ENCODE assay signal across 9 cellular contexts in genomic region chr17:74466111-74466784, GRCh38. TPM values are rescaled to one million over a fixed set of nuclear protein-coding genes. Genes with fewer than 3 reads are reported as not detected.
DNase-seq lines count a peak whose midpoint lies in the region; ATAC-seq and TF ChIP-seq lines count a peak whose summit lies in the region.
"Had no signal": no experiment of that assay in that cellular context is flagged by ENCODE, and none has a peak within 500 bp of the region (broad histone marks: within the 10 kb centered on the region; RNA-seq: fewer than 3 reads in every experiment).

Gene CD300A (plus strand): TSS chr17:74466634. CDS start chr17:74466704, 70 bp downstream.

- no peak for TF ChIP-seq CTCF in lung (IDR thresholded peaks at IDR 0.05; ENCODE audit: control extremely low read depth, extremely low read depth)

- TF ChIP-seq POLR2A in erythroblast (IDR thresholded peaks at IDR 0.05; ENCODE audit: low read length): no peak

- H3K27ac Mint-ChIP-seq in activated naive CD4-positive, alpha-beta T cell treated with anti-CD3 and anti-CD28 coated beads for 36 hours: peak within 1 kb of the TSS; percentile 73
- H3K27ac Mint-ChIP-seq in activated T-helper 17 cell treated with anti-CD3 and anti-CD28 coated beads, Interleukin-2, amount 50 U/mL, for 72 hours: no peak within 1 kb of the TSS

- no peak within 1 kb of the TSS for H3K4me3 ChIP-seq in lung

- H3K4me3 Mint-ChIP-seq in activated naive CD4-positive, alpha-beta T cell treated with anti-CD3 and anti-CD28 coated beads for 36 hours: no peak within 1 kb of the TSS
- no peak within 1 kb of the TSS for H3K4me3 Mint-ChIP-seq in activated T-helper 17 cell treated with anti-CD3 and anti-CD28 coated beads, Interleukin-2, amount 50 U/mL, for 72 hours

- no peaks in the 10 kb centered on the region for H3K9me3 Mint-ChIP-seq in activated naive CD4-positive, alpha-beta T cell treated with anti-CD3 and anti-CD28 coated beads for 36 hours
- H3K9me3 Mint-ChIP-seq in activated T-helper 17 cell treated with anti-CD3 and anti-CD28 coated beads, Interleukin-2, amount 50 U/mL, for 72 hours: no peaks in the 10 kb centered on the region

- intact Hi-C loops in activated naive CD4-positive, alpha-beta T cell treated with anti-CD3 and anti-CD28 coated beads for 36 hours (cut with micrococcal nuclease): loop anchor here (2.0 kb wide), 1 partner anchor 49 kb away; no protein-coding TSS in a partner anchor

- peaks cover 0 to 2% of the 10 kb centered on the region in 2 donors for H3K9me3 ChIP-seq in lung (ENCODE audit: control insufficient read depth in 2 of 2, insufficient read depth in 1 of 2, low read length in 1 of 2)

- 12 to 16% methylated on average over 22 of the region's 22 CpGs for WGBS in lung, 2 donors

- no peaks in the 10 kb centered on the region for H3K27me3 ChIP-seq in lung (ENCODE audit: control insufficient read depth, insufficient read depth)

- DNase-seq in activated naive CD4-positive, alpha-beta T cell treated with anti-CD3 and anti-CD28 coated beads for 36 hours: peak; percentile 32
- DNase-seq in activated naive CD4-positive, alpha-beta T cell treated with anti-CD3 and anti-CD28 coated beads, Interleukin-2, amount 50 U/mL, for 16 hours: no peak
- DNase-seq in lung (ENCODE audit: low spot score) (peak; percentile 63), ureter (ENCODE audit: low spot score) (peak; percentile 65), NCI-H1930 (lab: John Stamatoyannopoulos, UW) (no peak), erythroblast (lab: John Stamatoyannopoulos, UW) (no peak), NCI-H774 (lab: John Stamatoyannopoulos, UW) (no peak)

- CTCF ChIA-PET in activated naive CD4-positive, alpha-beta T cell treated with anti-CD3 and anti-CD28 coated beads for 36 hours (lab: Charles Lee): interaction anchor here (0.6 to 1.1 kb wide), 3 partner anchors 10 to 260 kb away, joined by 3 to 7 read pairs (median 5); no protein-coding TSS in a partner anchor

- H3K36me3 Mint-ChIP-seq in activated naive CD4-positive, alpha-beta T cell treated with anti-CD3 and anti-CD28 coated beads for 36 hours (ENCODE audit: low read depth): no peaks in the 10 kb centered on the region
- H3K36me3 Mint-ChIP-seq in activated T-helper 17 cell treated with anti-CD3 and anti-CD28 coated beads, Interleukin-2, amount 50 U/mL, for 72 hours (ENCODE audit: low read depth): peaks cover 11% of the 10 kb centered on the region

- H3K27me3 Mint-ChIP-seq in activated naive CD4-positive, alpha-beta T cell treated with anti-CD3 and anti-CD28 coated beads for 36 hours (ENCODE audit: low read depth): no peaks in the 10 kb centered on the region
- no peaks in the 10 kb centered on the region for H3K27me3 Mint-ChIP-seq in activated T-helper 17 cell treated with anti-CD3 and anti-CD28 coated beads, Interleukin-2, amount 50 U/mL, for 72 hours

- peak within 1 kb of the TSS in 1 of 2 donors; percentile 57 for H3K27ac ChIP-seq in lung (ENCODE audit: low read depth in 1 of 2, low read length in 1 of 2)

- peaks cover 0 to 4% of the 10 kb centered on the region in 2 donors for H3K4me1 ChIP-seq in lung (ENCODE audit: control insufficient read depth in 2 of 2, insufficient read depth in 2 of 2, low read length in 2 of 2)

- peak; percentile 10 for ATAC-seq in activated T-helper 17 cell treated with anti-CD3 and anti-CD28 coated beads, Interleukin-2, amount 50 U/mL, for 72 hours (replicated peaks)
- ATAC-seq in lung (ENCODE audit: insufficient read depth, low FRiP score): peak; percentile 9

- H3K4me1 Mint-ChIP-seq in activated naive CD4-positive, alpha-beta T cell treated with anti-CD3 and anti-CD28 coated beads for 36 hours (ENCODE audit: low read depth): peaks cover 25% of the 10 kb centered on the region
- peaks cover 25% of the 10 kb centered on the region for H3K4me1 Mint-ChIP-seq in activated T-helper 17 cell treated with anti-CD3 and anti-CD28 coated beads, Interleukin-2, amount 50 U/mL, for 72 hours

- H3K36me3 ChIP-seq in lung (ENCODE audit: control insufficient read depth in 2 of 2, insufficient read depth in 2 of 2, low read length in 2 of 2): no peaks in the 10 kb centered on the region

RNA-seq across cellular contexts. Expression of gene CD300A, which starts in this region (rescaled TPM):
- 1 to 10 TPM; 1.3 to 1.8 TPM for total RNA-seq in activated naive CD4-positive, alpha-beta T cell treated with anti-CD3 and anti-CD28 coated beads for 36 hours
- 10 to 100 TPM in 1 of 2 donors, 1 to 10 TPM in 1; 3.0 to 29.1 TPM for total RNA-seq in activated T-helper 17 cell treated with anti-CD3 and anti-CD28 coated beads, Interleukin-2, amount 50 U/mL, for 72 hours
- 10 to 100 TPM; 12.9 to 21.0 TPM for total RNA-seq in lung
- polyA plus RNA-seq in lung: 10 to 100 TPM in 1 of 2 donors, 1 to 10 TPM in 1; 8.0 to 66.3 TPM
- 4.3 TPM for total RNA-seq in ureter
- total RNA-seq: fibroblast of villous mesenchyme had no signal

Comparison
In these comparisons a context has a peak if more than half of its experiments do, and no peak if none do; other contexts are left out.
1. DNase-seq: peak in activated naive CD4-positive, alpha-beta T cell treated with anti-CD3 and anti-CD28 coated beads for 36 hours (single experiment), lung (single experiment) and ureter (single experiment); none in activated naive CD4-positive, alpha-beta T cell treated with anti-CD3 and anti-CD28 coated beads, Interleukin-2, amount 50 U/mL, for 16 hours (single experiment), NCI-H1930 (0 of 2), erythroblast (0 of 2) and NCI-H774 (single experiment).